Comparison of ENCODE assay signal across 9 cellular contexts in the genomic region with DNA sequence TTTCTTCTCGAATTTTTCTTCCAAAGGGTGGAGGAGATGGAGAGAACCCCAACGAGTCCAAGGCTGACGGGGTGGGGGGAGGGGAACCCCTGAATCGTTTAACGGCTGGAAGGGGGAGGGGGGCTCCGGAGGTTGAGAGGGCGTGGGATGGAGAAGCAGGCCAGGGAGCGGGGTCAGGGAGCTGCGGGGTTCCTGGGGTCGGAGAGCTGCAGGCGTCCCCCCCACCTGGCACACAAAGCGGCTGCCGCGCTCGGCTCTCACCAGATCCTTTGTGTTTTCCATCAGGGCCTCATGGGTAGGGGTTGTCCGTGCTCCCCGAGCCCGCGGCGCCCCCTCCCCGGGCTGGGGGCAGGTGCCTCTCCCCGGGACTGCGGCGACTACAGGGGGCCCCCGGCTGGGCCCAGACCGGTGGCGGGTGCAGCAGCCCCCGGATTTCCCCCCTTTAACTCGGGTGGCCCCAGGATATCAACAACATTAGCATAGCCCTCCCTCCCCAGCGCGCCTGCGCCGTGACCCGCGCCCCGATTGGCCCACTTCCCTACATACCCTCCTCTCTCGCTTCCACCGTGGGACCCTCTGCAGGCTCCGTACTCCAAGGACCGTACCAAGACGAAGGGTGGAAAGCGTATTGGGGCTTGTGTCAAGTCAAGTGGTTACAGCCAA. TPM values are rescaled to one million over a fixed set of nuclear protein-coding genes. Genes with fewer than 3 reads are reported as not detected.
DNase-seq lines count a peak whose midpoint lies in the region; ATAC-seq, FAIRE-seq and TF ChIP-seq lines count a peak whose summit lies in the region.
"Had no signal": no experiment of that assay in that cellular context is flagged by ENCODE, and none has a peak within 500 bp of the region (broad histone marks: within the 10 kb centered on the region; RNA-seq: fewer than 3 reads in every experiment).

A gene (minus strand): TSS at position 476 of the 663 bp plus-strand sequence. CDS start 34,888 bp downstream, outside the sequence.

- peak within 1 kb of the TSS; percentile 96 for H2AFZ ChIP-seq in HepG2 (ENCODE audit: low read length)

- WGBS in HepG2 (ENCODE audit: low lambda C conversion rate), result 2% methylated on average over 36 of the region's 42 CpGs

- H3K9me3 ChIP-seq in HepG2 (ENCODE audit: low read length), result no peaks in the 10 kb centered on the region

- peaks cover 91% of the 10 kb centered on the region for H3K79me2 ChIP-seq in HepG2 (ENCODE audit: insufficient read depth, low read length)

- H3K4me3 ChIP-seq in BJ (ENCODE audit: low read depth, low read length) (peak within 1 kb of the TSS; percentile 92), HepG2 (replicated peaks in 1 of 3; ENCODE audit: insufficient read depth in 1 of 3, low read depth in 2 of 3, low read length in 3 of 3) (peak within 1 kb of the TSS; percentile 94 to 96 (median 96))

- POLR2A ChIA-PET in BJ (lab: Charles Lee), result no interaction called here
- POLR2A ChIA-PET in HepG2 (lab: Yijun Ruan, JAX), result interaction anchor here (1.7 kb wide), 1 partner anchor 12 kb away, joined by 4 read pairs; no protein-coding TSS in a partner anchor

- H3K36me3 ChIP-seq in BJ (ENCODE audit: control insufficient read depth, insufficient read depth, low read length), result no peaks in the 10 kb centered on the region
- H3K36me3 ChIP-seq in HepG2 (replicated peaks in 1 of 2; ENCODE audit: control insufficient read depth in 1 of 2, insufficient read depth in 2 of 2, low read length in 2 of 2), result peaks cover 9 to 20% of the 10 kb centered on the region in 2 experiments; a peak in 4 of 5 replicates

- H3K9ac ChIP-seq in HepG2 (ENCODE audit: insufficient read depth, low read depth, low read length), result peak within 1 kb of the TSS; percentile 98

- TF ChIP-seq CTCF in BJ (IDR thresholded peaks at IDR 0.05; ENCODE audit: insufficient read depth, low read depth, low read length) (no peak), HepG2 (CRISPR knock-in tag; IDR thresholded peaks at IDR 0.05) (no peak)

- CTCF ChIA-PET in BJ (lab: Yijun Ruan, JAX) (no interaction called here), HepG2 (lab: Yijun Ruan, JAX; ENCODE audit: low intra/inter-chr PET ratio, low total read pairs) (no interaction called here)

- peak within 1 kb of the TSS; percentile 99 for H3K27ac ChIP-seq in HepG2 (ENCODE audit: extremely low read length, insufficient read depth, low read length)

- peak in 1 of 2 experiments; percentile 58; a peak in 3 of 4 replicates for TF ChIP-seq POLR2A in HepG2 (IDR thresholded peaks at IDR 0.05; ENCODE audit: insufficient read depth in 1 of 2, low read depth in 2 of 2, low read length in 2 of 2)

- peak; percentile 78 for ATAC-seq in GM19351 (IDR thresholded peaks at IDR 0.05; ENCODE audit: unreplicated experiment)
- ATAC-seq in HG03520 (IDR thresholded peaks at IDR 0.05; ENCODE audit: unreplicated experiment), result peak; percentile 76
- ATAC-seq in HepG2, result peak; percentile 91

- intact Hi-C loops in HepG2 (cut with micrococcal nuclease; ENCODE audit: unreplicated experiment), result loop anchor here (2.0 kb wide), 1 partner anchor 93 kb away; a partner anchor contains a TSS

- peak; percentile 72 for FAIRE-seq in HepG2 (lab: Jason Lieb, UNC)
- FAIRE-seq: colon had no signal

- peaks cover 65% of the 10 kb centered on the region for H4K20me1 ChIP-seq in HepG2 (ENCODE audit: insufficient read depth, low read length)

- H3K4me2 ChIP-seq in HepG2 (ENCODE audit: low read depth, low read length), result peak within 1 kb of the TSS; percentile 93

- in situ Hi-C loops in HepG2 (cut with HindIII; ENCODE audit: extremely low pct_ligation_motif_present, low pct_unique_long_range_greater_than_20kb), result no loop called here

- TF ChIP-seq EP300 in HepG2 (IDR thresholded peaks at IDR 0.05; ENCODE audit: low read depth in 2 of 2, low read length in 2 of 2) (no peak), HepG2 (CRISPR knock-in tag; IDR thresholded peaks at IDR 0.05; ENCODE audit: borderline replicate concordance) (no peak)

- peak; percentile 66 for DNase-seq in BJ (ENCODE audit: low read depth)
- peak; percentile 95 for DNase-seq in NCI-H748 treated with DMSO at 0.1 percent for 48 hours (lab: John Stamatoyannopoulos, UW)
- DNase-seq in activated CD4-positive, alpha-beta T cell treated with anti-CD3 and anti-CD28 coated beads, Interleukin-2, amount 50 U/mL, for 4 hours, result peak; percentile 90 to 91
- DNase-seq in dermis blood vessel endothelial cell, result peak; percentile 98
- DNase-seq in HepG2 (ENCODE audit: low spot score), result peak; percentile 98
- DNase-seq in stimulated activated CD4-positive, alpha-beta T cell treated with anti-CD3 and anti-CD28 coated beads, Interleukin-2, amount 100 ng/mL, for 48 hours, result peak; percentile 88 to 89

- TF ChIP-seq RAD21 in HepG2 (CRISPR knock-in tag; IDR thresholded peaks at IDR 0.05), result no peak

- H3K27me3 ChIP-seq in BJ (ENCODE audit: control insufficient read depth, insufficient read depth, low read length) (no peaks in the 10 kb centered on the region), HepG2 (ENCODE audit: control insufficient read depth in 1 of 2, insufficient read depth in 2 of 2, low read length in 2 of 2) (no peaks in the 10 kb centered on the region; a peak in 1 of 5 replicates)

- no TSS peak for BruUV-seq in HepG2 (replicated peaks; lab: Mats Ljungman, UMichigan)

- H3K4me1 ChIP-seq in HepG2 (ENCODE audit: insufficient read depth, low read length), result peaks cover 73% of the 10 kb centered on the region

TF ChIP-seq in HepG2, 621 proteins besides CTCF, POLR2A, EP300 and RAD21 (continues in another document):
- TF ChIP-seq FOXO1 (CRISPR knock-in tag; IDR thresholded peaks at IDR 0.05), result peak; percentile 33; the same call in 1 of the 2 replicates
- TF ChIP-seq, protein P1, sequence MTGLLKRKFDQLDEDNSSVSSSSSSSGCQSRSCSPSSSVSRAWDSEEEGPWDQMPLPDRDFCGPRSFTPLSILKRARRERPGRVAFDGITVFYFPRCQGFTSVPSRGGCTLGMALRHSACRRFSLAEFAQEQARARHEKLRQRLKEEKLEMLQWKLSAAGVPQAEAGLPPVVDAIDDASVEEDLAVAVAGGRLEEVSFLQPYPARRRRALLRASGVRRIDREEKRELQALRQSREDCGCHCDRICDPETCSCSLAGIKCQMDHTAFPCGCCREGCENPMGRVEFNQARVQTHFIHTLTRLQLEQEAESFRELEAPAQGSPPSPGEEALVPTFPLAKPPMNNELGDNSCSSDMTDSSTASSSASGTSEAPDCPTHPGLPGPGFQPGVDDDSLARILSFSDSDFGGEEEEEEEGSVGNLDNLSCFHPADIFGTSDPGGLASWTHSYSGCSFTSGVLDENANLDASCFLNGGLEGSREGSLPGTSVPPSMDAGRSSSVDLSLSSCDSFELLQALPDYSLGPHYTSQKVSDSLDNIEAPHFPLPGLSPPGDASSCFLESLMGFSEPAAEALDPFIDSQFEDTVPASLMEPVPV (CRISPR knock-in tag; IDR thresholded peaks at IDR 0.05), result no peak
- no peak for TF ChIP-seq ZNF282 (IDR thresholded peaks at IDR 0.05; ENCODE audit: partially characterized antibody)
- TF ChIP-seq CEBPG (CRISPR knock-in tag; IDR thresholded peaks at IDR 0.05), result no peak; the same call in 1 of the 2 replicates
- no peak for TF ChIP-seq KLF13 (CRISPR knock-in tag; IDR thresholded peaks at IDR 0.05)
- TF ChIP-seq, protein P2, sequence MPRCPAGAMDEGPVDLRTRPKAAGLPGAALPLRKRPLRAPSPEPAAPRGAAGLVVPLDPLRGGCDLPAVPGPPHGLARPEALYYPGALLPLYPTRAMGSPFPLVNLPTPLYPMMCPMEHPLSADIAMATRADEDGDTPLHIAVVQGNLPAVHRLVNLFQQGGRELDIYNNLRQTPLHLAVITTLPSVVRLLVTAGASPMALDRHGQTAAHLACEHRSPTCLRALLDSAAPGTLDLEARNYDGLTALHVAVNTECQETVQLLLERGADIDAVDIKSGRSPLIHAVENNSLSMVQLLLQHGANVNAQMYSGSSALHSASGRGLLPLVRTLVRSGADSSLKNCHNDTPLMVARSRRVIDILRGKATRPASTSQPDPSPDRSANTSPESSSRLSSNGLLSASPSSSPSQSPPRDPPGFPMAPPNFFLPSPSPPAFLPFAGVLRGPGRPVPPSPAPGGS (CRISPR knock-in tag; IDR thresholded peaks at IDR 0.05), result no peak

RNA-seq across cellular contexts. Expression of the gene that starts here (rescaled TPM):
- polyA plus RNA-seq in BJ (2011; rRNA removed) (2.8 and 5.5 TPM in 2 replicates), HepG2 (2011; rRNA removed) (17.4 and 20.9 TPM in 2 replicates)
- polyA minus RNA-seq in BJ (2011; rRNA and poly(A)+ RNA removed), result 4.1 and 4.2 TPM in 2 replicates
- total RNA-seq in dermis blood vessel endothelial cell (15.8 and 18.9 TPM in 2 replicates), HepG2 (2016; rRNA removed; fragmentation: Illumina TruSeq; extraction: Trizol) (20.9 and 21.7 TPM in 2 replicates)
- total RNA-seq in HepG2 (2016; cell fraction: cytosol; rRNA removed; fragmentation: Illumina TruSeq; extraction: Trizol; ENCODE audit: low read depth), result 12.7 and 15.2 TPM in 2 replicates
- total RNA-seq in HepG2 (2016; cell fraction: insoluble cytoplasmic fraction; rRNA removed; fragmentation: Illumina TruSeq; extraction: Trizol), result 20.5 and 21.6 TPM in 2 replicates
- total RNA-seq in HepG2 (2016; cell fraction: membrane; rRNA removed; fragmentation: Illumina TruSeq; extraction: Trizol), result 11.8 and 12.7 TPM in 2 replicates
- total RNA-seq in HepG2 (2016; cell fraction: nucleus; rRNA removed; fragmentation: Illumina TruSeq; extraction: Trizol), result 39.9 and 43.9 TPM in 2 replicates
- polyA plus RNA-seq in HepG2 (2011; cell fraction: cytosol; rRNA removed), result 6.1 and 11.1 TPM in 2 replicates
- 15.4 and 20.9 TPM in 2 replicates for polyA plus RNA-seq in HepG2 (2011; cell fraction: nucleus; rRNA removed)
- polyA plus RNA-seq in HepG2 (2012), result 19.7 and 28.2 TPM in 2 replicates
- 0.93 TPM in 2 replicates for polyA plus RNA-seq in HepG2 (2016; cell fraction: cytosol; fragmentation: Illumina TruSeq; extraction: Trizol; ENCODE audit: low read depth)
- 19.2 and 20.3 TPM in 2 replicates for polyA plus RNA-seq in HepG2 (2016; cell fraction: insoluble cytoplasmic fraction; fragmentation: Illumina TruSeq; extraction: Trizol; ENCODE audit: low read depth)
- 4.2 and 4.3 TPM in 2 replicates for polyA plus RNA-seq in HepG2 (2016; cell fraction: membrane; fragmentation: Illumina TruSeq; extraction: Trizol; ENCODE audit: low read depth)
- 33.0 and 35.5 TPM in 2 replicates for polyA plus RNA-seq in HepG2 (2016; cell fraction: nucleus; fragmentation: Illumina TruSeq; extraction: Trizol; ENCODE audit: insufficient read depth, low read depth)
- polyA minus RNA-seq in HepG2 (2011; rRNA and poly(A)+ RNA removed; ENCODE audit: low replicate concordance), result 6.1 and 11.3 TPM in 2 replicates
- 16.7 and 17.5 TPM in 2 replicates for polyA minus RNA-seq in HepG2 (2011; cell fraction: cytosol; rRNA and poly(A)+ RNA removed)
- 106 and 110 TPM in 2 replicates for polyA minus RNA-seq in HepG2 (2011; cell fraction: nucleus; rRNA and poly(A)+ RNA removed)

Comparison
In these comparisons a context has a peak if more than half of its experiments do, and no peak if none do; other contexts are left out.
1. Peak in every context shown above with its lines: DNase-seq, ATAC-seq, H3K4me3 ChIP-seq and H3K27ac ChIP-seq.